ENCODE assay signal across 12 cellular contexts in the genomic region with DNA sequence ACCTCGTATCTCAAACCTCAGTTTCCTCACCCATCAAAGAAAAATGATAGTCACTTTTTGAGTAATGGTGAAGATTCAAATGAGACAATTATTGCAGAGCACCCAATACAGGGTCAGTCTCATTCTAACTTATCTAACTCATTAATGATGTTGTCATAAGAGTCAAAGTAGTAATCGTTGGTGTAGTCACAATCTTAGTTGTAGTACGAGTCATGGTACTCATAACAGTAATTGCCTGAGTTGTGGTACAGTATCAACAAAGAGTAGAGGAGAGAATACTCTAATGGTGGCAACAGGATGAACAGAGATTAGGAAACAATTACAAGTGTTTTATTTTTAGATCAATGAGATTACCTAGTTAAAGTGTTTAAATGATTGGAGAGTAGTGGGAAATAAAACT.
DNase-seq lines count a peak whose midpoint lies in the region; ATAC-seq and TF ChIP-seq lines count a peak whose summit lies in the region.
"Had no signal": no experiment of that assay in that cellular context is flagged by ENCODE, and none has a peak within 500 bp of the region (broad histone marks: within the 10 kb centered on the region; RNA-seq: fewer than 3 reads in every experiment).

No MANE protein-coding gene starts in this region.

- H3K36me3 Mint-ChIP-seq in nephron (ENCODE audit: low read depth), result no peaks in the 10 kb centered on the region
- H3K36me3 Mint-ChIP-seq: activated naive CD8-positive, alpha-beta T cell had no signal

- H3K27me3 Mint-ChIP-seq in nephron (ENCODE audit: low read depth), result no peaks in the 10 kb centered on the region

- TF ChIP-seq CTCF in nephron (IDR thresholded peaks at IDR 0.05; ENCODE audit: unreplicated experiment in 3 of 3), result no peak

- DNase-seq in DMS53 (lab: John Stamatoyannopoulos, UW) (peak; percentile 16), DMS53 treated with DMSO at 0.1 percent for 48 hours (lab: John Stamatoyannopoulos, UW; ENCODE audit: unreplicated experiment) (no peak), AG08396 (ENCODE audit: low spot score) (no peak), NOMO-1 treated with DMSO at 0.1 percent for 48 hours (lab: John Stamatoyannopoulos, UW; ENCODE audit: unreplicated experiment) (no peak)
- no peak for DNase-seq in activated CD4-positive, alpha-beta T cell treated with anti-CD3 and anti-CD28 coated beads for 4 hours
- DNase-seq: Kasumi-1, sigmoid colon, T-helper 9 cell had no signal

- peaks cover 24% of the 10 kb centered on the region for H3K9me3 Mint-ChIP-seq in nephron

- H3K4me3 Mint-ChIP-seq in nephron, result no peak overlapping the region
- H3K4me3 Mint-ChIP-seq: activated naive CD8-positive, alpha-beta T cell had no signal

- ATAC-seq in GM21825 (IDR thresholded peaks at IDR 0.05; ENCODE audit: unreplicated experiment), result peak; percentile 67
- peak; percentile 72 for ATAC-seq in HG03135 (IDR thresholded peaks at IDR 0.05; ENCODE audit: unreplicated experiment)

- peaks cover 34% of the 10 kb centered on the region for H3K4me1 Mint-ChIP-seq in nephron

- peak overlapping the region; percentile 94 to 98 (median 97) for H3K27ac Mint-ChIP-seq in nephron
- H3K27ac Mint-ChIP-seq: activated naive CD8-positive, alpha-beta T cell had no signal
